8 cellular contexts compared by ENCODE assay signal in genomic region chr7:149125189-149125863, GRCh38. TPM values are rescaled to one million over a fixed set of nuclear protein-coding genes. Genes with fewer than 3 reads are reported as not detected.
DNase-seq lines count a peak whose midpoint lies in the region; ATAC-seq and TF ChIP-seq lines count a peak whose summit lies in the region.

No MANE protein-coding gene starts in this region.

- H3K4me1 Mint-ChIP-seq in activated CD4-positive, alpha-beta memory T cell treated with anti-CD3 and anti-CD28 coated beads, Interleukin-2, amount 10 ng/mL, durations not matched to agents 7 days and 5 days: peaks cover 24% of the 10 kb centered on the region

- H3K9me3 Mint-ChIP-seq in activated CD4-positive, alpha-beta memory T cell treated with anti-CD3 and anti-CD28 coated beads, Interleukin-2, amount 10 ng/mL, durations not matched to agents 7 days and 5 days: no peaks in the 10 kb centered on the region

- peak overlapping the region; percentile 96 for H3K4me2 ChIP-seq in HCT116 (ENCODE audit: low read length)

- peaks cover 0 to 2% of the 10 kb centered on the region in 2 experiments; a peak in 2 of 4 replicates for H3K9me3 ChIP-seq in HCT116 (ENCODE audit: control insufficient read depth in 1 of 2, insufficient read depth in 1 of 2, low read depth in 1 of 2, low read length in 2 of 2)
- H3K9me3 ChIP-seq in iPS DF 6.9 (ENCODE audit: control insufficient read depth, insufficient read depth, low read length): no peaks in the 10 kb centered on the region
- peaks cover 0 to 6% (median 4%) of the 10 kb centered on the region in 8 donors for H3K9me3 ChIP-seq in spleen

- WGBS in iPS DF 6.9 (ENCODE audit: insufficient coverage, insufficient read length): no CpG with 5 or more reads among the region's 21 CpGs
- 4 to 10% (median 5%) methylated on average over 20 to 21 of the region's 21 CpGs for WGBS in spleen, 5 donors

- no peak for TF ChIP-seq RAD21 in HCT116 (IDR thresholded peaks at IDR 0.05; ENCODE audit: low read depth)

- H3K4me3 ChIP-seq in AG09309 (ENCODE audit: control insufficient read depth, low read depth, low read length) (peak overlapping the region; percentile 85), HCT116 (replicated peaks in 1 of 2; ENCODE audit: low read depth in 1 of 2, low read length in 2 of 2) (peak overlapping the region; percentile 83 to 97), iPS DF 6.9 (ENCODE audit: low read length) (peak overlapping the region; percentile 90), spleen (peak overlapping the region; percentile 69 to 93 (median 87))

- peak overlapping the region; percentile 96 for H3K27ac ChIP-seq in HCT116 (ENCODE audit: low read depth, low read length)
- no peak overlapping the region for H3K27ac ChIP-seq in iPS DF 6.9 (ENCODE audit: low read length)
- H3K27ac ChIP-seq in spleen: peak overlapping the region; percentile 92 to 99 (median 96)

- H3K36me3 ChIP-seq in HCT116 (ENCODE audit: control insufficient read depth in 1 of 2, insufficient read depth in 2 of 2, low read length in 2 of 2) (peaks cover 0 to 3% of the 10 kb centered on the region in 2 experiments; a peak in 3 of 4 replicates), iPS DF 6.9 (ENCODE audit: control insufficient read depth, insufficient read depth, low read length) (no peaks in the 10 kb centered on the region), spleen (peaks cover 0 to 16% (median 8%) of the 10 kb centered on the region in 6 donors)

- peak overlapping the region; percentile 100 for H3K4me3 Mint-ChIP-seq in activated CD4-positive, alpha-beta memory T cell treated with anti-CD3 and anti-CD28 coated beads, Interleukin-2, amount 10 ng/mL, durations not matched to agents 7 days and 5 days

- intact Hi-C loops in HCT116 (cut with micrococcal nuclease): no loop called here
- intact Hi-C loops in spleen (cut with DNase I; ENCODE audit: low total_unique reads): no loop called here

- no peaks in the 10 kb centered on the region for H3K9me2 ChIP-seq in HCT116 (ENCODE audit: insufficient read depth)

- H3K27me3 ChIP-seq in HCT116 (ENCODE audit: insufficient read depth, low read length) (no peaks in the 10 kb centered on the region), iPS DF 6.9 (ENCODE audit: control insufficient read depth, insufficient read depth, low read length) (no peaks in the 10 kb centered on the region), spleen (replicated peaks in 1 of 7) (no peaks in the 10 kb centered on the region)

- DNase-seq in AG09309 (ENCODE audit: low read depth): no peak
- DNase-seq in HCT116 (ENCODE audit: low read depth, low spot score): no peak
- no peak for DNase-seq in activated CD4-positive, alpha-beta memory T cell treated with anti-CD3 and anti-CD28 coated beads, Interleukin-2, amount 10 ng/mL, durations not matched to agents 7 days and 5 days
- no peak for DNase-seq in iPS DF 6.9 (ENCODE audit: low read depth, low spot score)
- DNase-seq in spleen: no peak
- DNase-seq in AG20443 (ENCODE audit: low spot score): no peak
- DNase-seq in NCI-H345 (lab: John Stamatoyannopoulos, UW): no peak

- H3K4me1 ChIP-seq in HCT116 (ENCODE audit: control insufficient read depth in 1 of 2, insufficient read depth in 2 of 2, low read length in 2 of 2) (peaks cover 10 to 27% of the 10 kb centered on the region in 2 experiments), iPS DF 6.9 (ENCODE audit: control insufficient read depth, insufficient read depth, low read length) (no peaks in the 10 kb centered on the region), spleen (peaks cover 6 to 28% (median 19%) of the 10 kb centered on the region in 6 donors)

- peak overlapping the region; percentile 99 for H3K27ac Mint-ChIP-seq in activated CD4-positive, alpha-beta memory T cell treated with anti-CD3 and anti-CD28 coated beads, Interleukin-2, amount 10 ng/mL, durations not matched to agents 7 days and 5 days

- CTCF ChIA-PET in HCT116 (lab: Charles Lee): interaction anchor here (1.4 to 4.5 kb wide), 2 partner anchors 22 to 53 kb away, joined by 3 to 28 read pairs; partner anchors contain the start of gene ZNF398
- CTCF ChIA-PET in activated CD4-positive, alpha-beta memory T cell treated with anti-CD3 and anti-CD28 coated beads, Interleukin-2, amount 10 ng/mL, durations not matched to agents 7 days and 5 days (lab: Charles Lee): interaction anchor here (0.7 to 4.1 kb wide), 17 partner anchors 10 to 335 kb away, joined by 3 to 49 read pairs (median 4); partner anchors contain the start of genes ZNF282, ZNF398 and ZNF786

- H3K79me2 ChIP-seq in HCT116 (ENCODE audit: insufficient read depth, low read length): peaks cover 26% of the 10 kb centered on the region

- ATAC-seq in HCT116 (no peak), HG03108 (IDR thresholded peaks at IDR 0.05; ENCODE audit: unreplicated experiment) (no peak)

- H4K20me1 ChIP-seq in HCT116 (ENCODE audit: insufficient read depth): peaks cover 4% of the 10 kb centered on the region; the same call in 1 of the 2 replicates

- peaks cover 27% of the 10 kb centered on the region for H3K36me3 Mint-ChIP-seq in activated CD4-positive, alpha-beta memory T cell treated with anti-CD3 and anti-CD28 coated beads, Interleukin-2, amount 10 ng/mL, durations not matched to agents 7 days and 5 days (ENCODE audit: low read depth)

- TF ChIP-seq POLR2A in HCT116 (IDR thresholded peaks at IDR 0.05; ENCODE audit: borderline replicate concordance, extremely low read depth, insufficient read depth, insufficient read length): no peak
- no peak for TF ChIP-seq POLR2A in spleen (IDR thresholded peaks at IDR 0.05)

- RAD21 ChIA-PET in HCT116 (lab: Charles Lee; ENCODE audit: low non-redundant PET in 1 of 2, low total read pairs in 2 of 2, uncharacterized antibody in 2 of 2, unreplicated experiment in 2 of 2): no interaction called here

- BruUV-seq in HCT116 (replicated peaks; lab: Mats Ljungman, UMichigan): TSS peak; percentile 65

- TF ChIP-seq CTCF in AG09309 (IDR thresholded peaks at IDR 0.05; ENCODE audit: control insufficient read depth, insufficient read depth, low read depth, low read length, missing control alignments): no peak
- no peak for TF ChIP-seq CTCF in HCT116 (IDR thresholded peaks at IDR 0.05 in 2 of 3, conservative IDR thresholded peaks at IDR 0.05 in 1 of 3; ENCODE audit: borderline replicate concordance in 1 of 3, insufficient read depth in 1 of 3, low read depth in 2 of 3, low read length in 2 of 3)
- TF ChIP-seq CTCF in spleen (IDR thresholded peaks at IDR 0.05 in 8 of 11, conservative IDR thresholded peaks at IDR 0.05 in 3 of 11): no peak

- POLR2A ChIA-PET in HCT116 (lab: Charles Lee): interaction anchor here (0.7 to 1.5 kb wide), 4 partner anchors 14 to 53 kb away, joined by 3 to 5 read pairs (median 4); partner anchors contain the start of gene ZNF398
- POLR2A ChIA-PET in activated CD4-positive, alpha-beta memory T cell treated with anti-CD3 and anti-CD28 coated beads, Interleukin-2, amount 10 ng/mL, durations not matched to agents 7 days and 5 days (lab: Charles Lee): interaction anchor here (0.6 to 4.8 kb wide), 22 partner anchors 10 to 427 kb away, joined by 3 to 83 read pairs (median 4); partner anchors contain the start of genes CUL1, PDIA4, ZNF282 and ZNF398

- H3K27me3 Mint-ChIP-seq in activated CD4-positive, alpha-beta memory T cell treated with anti-CD3 and anti-CD28 coated beads, Interleukin-2, amount 10 ng/mL, durations not matched to agents 7 days and 5 days: no peaks in the 10 kb centered on the region

- H3K9ac ChIP-seq in HCT116 (ENCODE audit: low read length): peak overlapping the region; percentile 91

- H2AFZ ChIP-seq in HCT116 (ENCODE audit: low read depth, low read length, poor library complexity, severe bottlenecking): no peak overlapping the region

TF ChIP-seq in HCT116, 20 proteins besides CTCF, POLR2A, EP300 and RAD21 (continues in another document):
- TF ChIP-seq SIN3A (IDR thresholded peaks at IDR 0.05; ENCODE audit: low read depth): no peak
- TF ChIP-seq SP1 (IDR thresholded peaks at IDR 0.05; ENCODE audit: low read depth): no peak
- no peak for TF ChIP-seq SRF (IDR thresholded peaks at IDR 0.05; ENCODE audit: low read depth)
- no peak for TF ChIP-seq EZH2phosphoT487 (IDR thresholded peaks at IDR 0.05; ENCODE audit: borderline replicate concordance)
- TF ChIP-seq CBX3 (IDR thresholded peaks at IDR 0.05; ENCODE audit: low read depth): no peak

RNA-seq across cellular contexts. Expression of gene ZNF425, which starts 0.8 kb away (rescaled TPM):
- total RNA-seq in HCT116 (2021; ENCODE audit: unreplicated experiment) (2.1 TPM), spleen (1 to 10 TPM in 6 of 7 donors, under 1 TPM in 1; 0.77 to 1.4 (median 1.3) TPM)
- polyA plus RNA-seq in HCT116 (2012): 1.2 and 1.5 TPM in 2 replicates
- 1 to 10 TPM; 1.1 TPM for total RNA-seq in activated CD4-positive, alpha-beta memory T cell treated with anti-CD3 and anti-CD28 coated beads, Interleukin-2, amount 10 ng/mL, durations not matched to agents 7 days and 5 days
- polyA plus RNA-seq in spleen: under 1 TPM; 0.47 to 0.83 (median 0.52) TPM

RNA-seq across cellular contexts. Expression of gene ZNF398, which starts 21.9 kb away (rescaled TPM):
- 14.1 TPM for total RNA-seq in HCT116 (2021; ENCODE audit: unreplicated experiment)
- polyA plus RNA-seq in HCT116 (2012): 6.2 and 7.2 TPM in 2 replicates
- total RNA-seq in activated CD4-positive, alpha-beta memory T cell treated with anti-CD3 and anti-CD28 coated beads, Interleukin-2, amount 10 ng/mL, durations not matched to agents 7 days and 5 days: 10 to 100 TPM; 12.1 to 13.7 TPM
- 10 to 100 TPM; 13.7 to 23.7 (median 16.6) TPM for total RNA-seq in spleen
- polyA plus RNA-seq in spleen: 1 to 10 TPM; 1.6 to 3.3 (median 2.0) TPM

RNA-seq across cellular contexts. Expression of gene ZNF786, which starts 34.8 kb away (rescaled TPM):
- total RNA-seq in HCT116 (2021; ENCODE audit: unreplicated experiment) (8.5 TPM), spleen (10 to 100 TPM in 1 of 7 donors, 1 to 10 TPM in 6; 6.8 to 10.6 (median 8.3) TPM)
- polyA plus RNA-seq in HCT116 (2012): 3.3 and 4.0 TPM in 2 replicates
- total RNA-seq in activated CD4-positive, alpha-beta memory T cell treated with anti-CD3 and anti-CD28 coated beads, Interleukin-2, amount 10 ng/mL, durations not matched to agents 7 days and 5 days: 1 to 10 TPM; 6.0 to 7.0 TPM
- polyA plus RNA-seq in spleen: 1 to 10 TPM; 2.8 to 5.4 (median 3.4) TPM
